1 cellular context compared by ENCODE assay signal in genomic region chr6:157761926-157762325, GRCh38.
TF ChIP-seq lines count a peak whose summit lies in the region.

No MANE protein-coding gene starts in this region.

TF ChIP-seq in GM23338, 12 proteins besides CTCF, POLR2A, EP300 and RAD21 (continued from another document):
- TF ChIP-seq ZNF462 (CRISPR knock-in tag; IDR thresholded peaks at IDR 0.05): no peak
- no peak for TF ChIP-seq NANOG (IDR thresholded peaks at IDR 0.05; ENCODE audit: borderline replicate concordance)
- no peak for TF ChIP-seq ETS1 (IDR thresholded peaks at IDR 0.05)
- TF ChIP-seq EZH2phosphoT487 (IDR thresholded peaks at IDR 0.05; ENCODE audit: unreplicated experiment): no peak
- TF ChIP-seq REST (IDR thresholded peaks at IDR 0.05; ENCODE audit: unreplicated experiment): no peak
